In genomic region chr2:43333656-43334144, GRCh38 we compare ENCODE assay signal across 13 cellular contexts.
DNase-seq lines count a peak whose midpoint lies in the region; ATAC-seq, FAIRE-seq and TF ChIP-seq lines count a peak whose summit lies in the region.
"Had no signal": no experiment of that assay in that cellular context is flagged by ENCODE, and none has a peak within 500 bp of the region (broad histone marks: within the 10 kb centered on the region; RNA-seq: fewer than 3 reads in every experiment).

No MANE protein-coding gene starts in this region.

- H3K4me3 Mint-ChIP-seq in activated T-cell treated with anti-CD3 and anti-CD28 coated beads, Interleukin-2, amount 50 U/mL, for 24 hours = no peak overlapping the region
- H3K4me3 Mint-ChIP-seq: activated CD4-positive, alpha-beta memory T cell treated with anti-CD3 and anti-CD28 coated beads, Interleukin-2, amount 10 ng/mL, durations not matched to agents 7 days and 5 days; effector memory CD8-positive, alpha-beta T cell had no signal

- DNase-seq in activated T-cell treated with anti-CD3 and anti-CD28 coated beads, Interleukin-2, amount 50 U/mL, for 24 hours = no peak
- no peak for DNase-seq in activated T-cell treated with anti-CD3 and anti-CD28 coated beads, Interleukin-2, amount 50 U/mL, for 1 hour
- no peak for DNase-seq in epithelial cell of prostate (ENCODE audit: low read depth, low spot score)
- DNase-seq in mucosa of gallbladder (ENCODE audit: low spot score) = peak; percentile 25
- DNase-seq in GM12892 (ENCODE audit: insufficient read length) = no peak
- DNase-seq in T1000 (lab: John Stamatoyannopoulos, UW) = no peak
- DNase-seq in UCSD-AML1 (lab: John Stamatoyannopoulos, UW; ENCODE audit: unreplicated experiment) = no peak
- DNase-seq: activated CD4-positive, alpha-beta memory T cell treated with anti-CD3 and anti-CD28 coated beads, Interleukin-2, amount 10 ng/mL, durations not matched to agents 7 days and 5 days; AML-193; effector memory CD8-positive, alpha-beta T cell; NCI-H226; occipital lobe had no signal

- H3K36me3 Mint-ChIP-seq in activated T-cell treated with anti-CD3 and anti-CD28 coated beads, Interleukin-2, amount 50 U/mL, for 24 hours (ENCODE audit: low read depth) = peaks cover 69% of the 10 kb centered on the region

- H3K27me3 Mint-ChIP-seq in activated T-cell treated with anti-CD3 and anti-CD28 coated beads, Interleukin-2, amount 50 U/mL, for 24 hours = no peaks in the 10 kb centered on the region
- H3K27me3 Mint-ChIP-seq: activated CD4-positive, alpha-beta memory T cell treated with anti-CD3 and anti-CD28 coated beads, Interleukin-2, amount 10 ng/mL, durations not matched to agents 7 days and 5 days; effector memory CD8-positive, alpha-beta T cell had no signal

- peaks cover 8% of the 10 kb centered on the region for H3K4me1 Mint-ChIP-seq in activated T-cell treated with anti-CD3 and anti-CD28 coated beads, Interleukin-2, amount 50 U/mL, for 24 hours (ENCODE audit: low read depth)

- no peaks in the 10 kb centered on the region for H3K9me3 Mint-ChIP-seq in activated T-cell treated with anti-CD3 and anti-CD28 coated beads, Interleukin-2, amount 50 U/mL, for 24 hours
- H3K9me3 Mint-ChIP-seq: activated CD4-positive, alpha-beta memory T cell treated with anti-CD3 and anti-CD28 coated beads, Interleukin-2, amount 10 ng/mL, durations not matched to agents 7 days and 5 days; effector memory CD8-positive, alpha-beta T cell had no signal

- H3K27ac ChIP-seq in epithelial cell of prostate = peak overlapping the region; percentile 42

- H3K27ac Mint-ChIP-seq in activated T-cell treated with anti-CD3 and anti-CD28 coated beads, Interleukin-2, amount 50 U/mL, for 24 hours = peak overlapping the region; percentile 35
- H3K27ac Mint-ChIP-seq: activated CD4-positive, alpha-beta memory T cell treated with anti-CD3 and anti-CD28 coated beads, Interleukin-2, amount 10 ng/mL, durations not matched to agents 7 days and 5 days had no signal

- no peak for ATAC-seq in GM21619 (IDR thresholded peaks at IDR 0.05; ENCODE audit: unreplicated experiment)
- ATAC-seq: effector memory CD8-positive, alpha-beta T cell had no signal

- TF ChIP-seq POLR2A in GM12892 (IDR thresholded peaks at IDR 0.05; ENCODE audit: low read depth, low read length) = no peak

- FAIRE-seq in GM12892 (lab: Jason Lieb, UNC) = no peak
